ENCODE assay signal across 17 cellular contexts in the genomic region with DNA sequence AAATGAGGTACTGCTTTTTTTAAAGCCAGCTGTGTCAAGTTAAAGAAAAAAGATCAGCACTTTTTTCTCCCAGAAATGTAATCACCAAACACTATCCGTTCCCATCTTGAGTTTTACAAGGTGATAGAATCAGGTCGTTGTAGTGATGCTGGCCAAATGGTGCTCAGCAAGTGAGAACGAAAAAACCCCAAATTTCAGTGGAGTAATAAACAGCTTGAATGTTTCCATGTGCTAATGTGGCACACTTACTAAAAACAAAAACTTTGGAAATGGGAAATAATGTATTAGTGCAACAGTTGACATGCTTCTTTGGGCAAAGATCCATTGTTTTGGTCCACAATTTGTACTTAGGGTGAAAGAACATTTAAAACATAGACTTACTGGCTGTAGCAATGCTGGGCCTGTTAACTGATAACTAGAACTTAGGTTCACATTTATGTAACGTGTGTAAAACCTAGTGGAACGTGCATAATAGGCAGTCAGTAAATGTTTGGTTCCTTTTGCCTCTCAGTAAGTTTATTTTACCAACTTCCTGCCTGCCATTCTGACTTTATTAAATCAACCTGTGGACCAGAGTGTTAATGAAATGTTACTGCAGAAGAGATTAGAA. TPM values are rescaled to one million over a fixed set of nuclear protein-coding genes. Genes with fewer than 3 reads are reported as not detected.
DNase-seq lines count a peak whose midpoint lies in the region; ATAC-seq, FAIRE-seq and TF ChIP-seq lines count a peak whose summit lies in the region.
"Had no signal": no experiment of that assay in that cellular context is flagged by ENCODE, and none has a peak within 500 bp of the region (broad histone marks: within the 10 kb centered on the region; RNA-seq: fewer than 3 reads in every experiment).

No MANE protein-coding gene starts in this region.

- H3K4me1 ChIP-seq in liver (ENCODE audit: control insufficient read depth in 4 of 4, insufficient read depth in 4 of 4, low read length in 3 of 4), result no peaks in the 10 kb centered on the region
- H3K4me1 ChIP-seq in HepG2 (ENCODE audit: insufficient read depth, low read length), result peaks cover 8% of the 10 kb centered on the region; the same call in 1 of the 2 replicates
- H3K4me1 ChIP-seq in gastroesophageal sphincter, result peaks cover 0 to 8% (median 0%) of the 10 kb centered on the region in 3 donors
- H3K4me1 ChIP-seq in right lobe of liver, result peaks cover 0 to 10% (median 4%) of the 10 kb centered on the region in 4 donors
- H3K4me1 ChIP-seq: BLaER1 treated with 17β-estradiol and CSF1 and Interleukin-3, amounts not matched to agents 10 nM and 100 nM had no signal

- no peaks in the 10 kb centered on the region for H3K27me3 ChIP-seq in liver (ENCODE audit: control insufficient read depth in 4 of 4, insufficient read depth in 4 of 4, low read length in 3 of 4)
- no peaks in the 10 kb centered on the region for H3K27me3 ChIP-seq in HepG2 (ENCODE audit: control insufficient read depth in 1 of 2, insufficient read depth in 2 of 2, low read length in 2 of 2)
- H3K27me3 ChIP-seq in gastroesophageal sphincter, result no peaks in the 10 kb centered on the region
- no peaks in the 10 kb centered on the region for H3K27me3 ChIP-seq in right lobe of liver
- H3K27me3 ChIP-seq: BLaER1 treated with 17β-estradiol and CSF1 and Interleukin-3, amounts not matched to agents 10 nM and 100 nM had no signal

- in situ Hi-C loops in HepG2 (cut with HindIII; ENCODE audit: extremely low pct_ligation_motif_present, low pct_unique_long_range_greater_than_20kb), result no loop called here

- H2AFZ ChIP-seq in HepG2 (ENCODE audit: low read length), result no peak overlapping the region

- CTCF ChIA-PET in HepG2 (lab: Yijun Ruan, JAX; ENCODE audit: low intra/inter-chr PET ratio, low total read pairs), result no interaction called here

- intact Hi-C loops in HepG2 (cut with micrococcal nuclease; ENCODE audit: unreplicated experiment), result no loop called here
- intact Hi-C loops in right lobe of liver (cut with DNase I), result no loop called here

- H3K9me3 ChIP-seq in liver (ENCODE audit: control insufficient read depth in 4 of 4, low read length in 3 of 4), result no peaks in the 10 kb centered on the region
- no peaks in the 10 kb centered on the region for H3K9me3 ChIP-seq in HepG2 (ENCODE audit: low read length)
- H3K9me3 ChIP-seq in gastroesophageal sphincter, result no peaks in the 10 kb centered on the region
- H3K9me3 ChIP-seq in right lobe of liver, result no peaks in the 10 kb centered on the region
- H3K9me3 ChIP-seq: BLaER1 treated with 17β-estradiol and CSF1 and Interleukin-3, amounts not matched to agents 10 nM and 100 nM had no signal

- no peak overlapping the region for H3K9ac ChIP-seq in liver (ENCODE audit: low read depth in 1 of 2, low read length in 2 of 2)
- H3K9ac ChIP-seq in HepG2 (ENCODE audit: insufficient read depth, low read depth, low read length), result no peak overlapping the region
- H3K9ac ChIP-seq: BLaER1 treated with 17β-estradiol and CSF1 and Interleukin-3, amounts not matched to agents 10 nM and 100 nM had no signal

- H3K27ac ChIP-seq in liver (ENCODE audit: low read depth in 1 of 2, low read length in 2 of 2) (peak overlapping the region in 1 of 2 donors; percentile 40), HepG2 (ENCODE audit: extremely low read length, insufficient read depth, low read length) (no peak overlapping the region), gastroesophageal sphincter (peak overlapping the region in 2 of 4 donors; percentile 15 to 31), right lobe of liver (peak overlapping the region in 1 of 3 donors; percentile 31)
- H3K27ac ChIP-seq: 22Rv1; BLaER1 treated with 17β-estradiol and CSF1 and Interleukin-3, amounts not matched to agents 10 nM and 100 nM had no signal

- POLR2A ChIA-PET in HepG2 (lab: Yijun Ruan, JAX), result no interaction called here

- no peaks in the 10 kb centered on the region for H4K20me1 ChIP-seq in HepG2 (ENCODE audit: insufficient read depth, low read length)
- H4K20me1 ChIP-seq: BLaER1 treated with 17β-estradiol and CSF1 and Interleukin-3, amounts not matched to agents 10 nM and 100 nM had no signal

- no peak for TF ChIP-seq POLR2A in HepG2 (IDR thresholded peaks at IDR 0.05; ENCODE audit: insufficient read depth in 1 of 2, low read depth in 2 of 2, low read length in 2 of 2)
- TF ChIP-seq POLR2A in gastroesophageal sphincter (IDR thresholded peaks at IDR 0.05), result no peak
- TF ChIP-seq POLR2A in right lobe of liver (IDR thresholded peaks at IDR 0.05), result no peak

- no peak overlapping the region for H3K4me3 ChIP-seq in liver (ENCODE audit: low read depth in 1 of 3, low read length in 3 of 3)
- no peak overlapping the region for H3K4me3 ChIP-seq in HepG2 (replicated peaks in 1 of 3; ENCODE audit: insufficient read depth in 1 of 3, low read depth in 2 of 3, low read length in 3 of 3)
- no peak overlapping the region for H3K4me3 ChIP-seq in gastroesophageal sphincter
- no peak overlapping the region for H3K4me3 ChIP-seq in right lobe of liver
- H3K4me3 ChIP-seq: BLaER1 treated with 17β-estradiol and CSF1 and Interleukin-3, amounts not matched to agents 10 nM and 100 nM had no signal

- ATAC-seq in HepG2 (no peak), gastroesophageal sphincter (peak; percentile 57), right lobe of liver (peak; percentile 56 to 93 (median 73)), GM21786 (IDR thresholded peaks at IDR 0.05; ENCODE audit: unreplicated experiment) (no peak), HG02623 (IDR thresholded peaks at IDR 0.05; ENCODE audit: unreplicated experiment) (no peak)
- ATAC-seq: HCT116 had no signal

- 43% methylated on average over 5 of the region's 5 CpGs for WGBS in liver
- 21% methylated on average over 5 of the region's 5 CpGs for WGBS in HepG2 (ENCODE audit: low lambda C conversion rate)
- WGBS in gastroesophageal sphincter (ENCODE audit: low coverage in 1 of 2), 2 donors, result 37 to 40% methylated on average over 4 to 5 of the region's 5 CpGs
- WGBS in right lobe of liver (ENCODE audit: insufficient coverage, low coverage, low lambda C conversion rate, missing lambda C conversion rate), result 37% methylated on average over 5 of the region's 5 CpGs

- DNase-seq in HepG2 (ENCODE audit: low spot score), result no peak
- no peak for DNase-seq in right lobe of liver
- DNase-seq in activated naive CD4-positive, alpha-beta T cell treated with anti-CD3 and anti-CD28 coated beads, Interleukin-2, amount 50 U/mL, for 16 hours, result no peak
- DNase-seq in NCI-H2081 (lab: John Stamatoyannopoulos, UW), result no peak
- DNase-seq: AML-193; CD4-positive, CD25-positive, alpha-beta regulatory T cell; DMS53 had no signal

- H3K79me2 ChIP-seq in HepG2 (ENCODE audit: insufficient read depth, low read length), result no peaks in the 10 kb centered on the region

- FAIRE-seq in HepG2 (lab: Jason Lieb, UNC), result no peak

- peak; percentile 37 to 44 for TF ChIP-seq RAD21 in liver (IDR thresholded peaks at IDR 0.05)
- TF ChIP-seq RAD21 in HepG2 (CRISPR knock-in tag; IDR thresholded peaks at IDR 0.05), result no peak

- peaks cover 0 to 3% (median 0%) of the 10 kb centered on the region in 4 donors for H3K36me3 ChIP-seq in liver (ENCODE audit: control insufficient read depth in 4 of 4, insufficient read depth in 3 of 4, low read depth in 1 of 4, low read length in 3 of 4)
- H3K36me3 ChIP-seq in HepG2 (replicated peaks in 1 of 2; ENCODE audit: control insufficient read depth in 1 of 2, insufficient read depth in 2 of 2, low read length in 2 of 2), result no peaks in the 10 kb centered on the region
- H3K36me3 ChIP-seq in gastroesophageal sphincter, result peaks cover 0 to 10% of the 10 kb centered on the region in 2 donors
- H3K36me3 ChIP-seq in right lobe of liver, result no peaks in the 10 kb centered on the region

- TF ChIP-seq CTCF in liver (IDR thresholded peaks at IDR 0.05; ENCODE audit: low read depth, low read length, missing input control), result no peak
- TF ChIP-seq CTCF in HepG2 (CRISPR knock-in tag; IDR thresholded peaks at IDR 0.05), result no peak
- no peak for TF ChIP-seq CTCF in gastroesophageal sphincter (IDR thresholded peaks at IDR 0.05)
- no peak for TF ChIP-seq CTCF in right lobe of liver (IDR thresholded peaks at IDR 0.05)

- H3K4me2 ChIP-seq in HepG2 (ENCODE audit: low read depth, low read length), result no peak overlapping the region
- H3K4me2 ChIP-seq: BLaER1 treated with 17β-estradiol and CSF1 and Interleukin-3, amounts not matched to agents 10 nM and 100 nM had no signal

- no TSS peak for BruUV-seq in HepG2 (replicated peaks; lab: Mats Ljungman, UMichigan)

- TF ChIP-seq EP300 in HepG2 (IDR thresholded peaks at IDR 0.05; ENCODE audit: low read depth in 2 of 2, low read length in 2 of 2) (no peak), HepG2 (CRISPR knock-in tag; IDR thresholded peaks at IDR 0.05; ENCODE audit: borderline replicate concordance) (no peak), gastroesophageal sphincter (IDR thresholded peaks at IDR 0.05) (no peak)

TF ChIP-seq in liver, 16 proteins besides CTCF, POLR2A, EP300 and RAD21 (continues in another document):
- TF ChIP-seq EGR1 (IDR thresholded peaks at IDR 0.05; ENCODE audit: low read depth in 2 of 2), result no peak

RNA-seq across cellular contexts. Expression of gene GDPD4, which starts 15.4 kb away (rescaled TPM):
- total RNA-seq in liver (under 1 TPM in 1 of 2 donors, not detected in 1; 0.08 TPM), HepG2 (2016; rRNA removed; fragmentation: Illumina TruSeq; extraction: Trizol) (not detected in 2 replicates), gastroesophageal sphincter (not detected), right lobe of liver (under 1 TPM in 4 of 6 experiments, not detected in 2; 0.29 to 0.53 (median 0.44) TPM)
- polyA plus RNA-seq in liver (1 to 10 TPM in 1 of 2 donors, not detected in 1; 1.1 TPM), HepG2 (2011; rRNA removed) (not detected in 2 replicates)
- total RNA-seq in HepG2 (2016; cell fraction: cytosol; rRNA removed; fragmentation: Illumina TruSeq; extraction: Trizol; ENCODE audit: low read depth), result not detected in 2 replicates
- total RNA-seq in HepG2 (2016; cell fraction: insoluble cytoplasmic fraction; rRNA removed; fragmentation: Illumina TruSeq; extraction: Trizol), result not detected in 2 replicates
- not detected in 2 replicates for total RNA-seq in HepG2 (2016; cell fraction: membrane; rRNA removed; fragmentation: Illumina TruSeq; extraction: Trizol)
- total RNA-seq in HepG2 (2016; cell fraction: nucleus; rRNA removed; fragmentation: Illumina TruSeq; extraction: Trizol), result not detected in 2 replicates
- polyA plus RNA-seq in HepG2 (2011; cell fraction: cytosol; rRNA removed), result not detected in 2 replicates
- polyA plus RNA-seq in HepG2 (2011; cell fraction: nucleus; rRNA removed), result not detected in 2 replicates
- polyA plus RNA-seq in HepG2 (2012), result 0.12 TPM in 1 of 2 replicates, not detected in the other
- not detected in 2 replicates for polyA plus RNA-seq in HepG2 (2016; cell fraction: cytosol; fragmentation: Illumina TruSeq; extraction: Trizol; ENCODE audit: low read depth)
- polyA plus RNA-seq in HepG2 (2016; cell fraction: insoluble cytoplasmic fraction; fragmentation: Illumina TruSeq; extraction: Trizol; ENCODE audit: low read depth), result not detected in 2 replicates
- not detected in 2 replicates for polyA plus RNA-seq in HepG2 (2016; cell fraction: membrane; fragmentation: Illumina TruSeq; extraction: Trizol; ENCODE audit: low read depth)
- polyA plus RNA-seq in HepG2 (2016; cell fraction: nucleus; fragmentation: Illumina TruSeq; extraction: Trizol; ENCODE audit: insufficient read depth, low read depth), result not detected in 2 replicates
- not detected in 2 replicates for polyA minus RNA-seq in HepG2 (2011; rRNA and poly(A)+ RNA removed; ENCODE audit: low replicate concordance)
- not detected in 2 replicates for polyA minus RNA-seq in HepG2 (2011; cell fraction: cytosol; rRNA and poly(A)+ RNA removed)
- polyA minus RNA-seq in HepG2 (2011; cell fraction: nucleus; rRNA and poly(A)+ RNA removed), result not detected in 2 replicates
- total RNA-seq: A673; CD4-positive, CD25-positive, alpha-beta regulatory T cell; H4; HT-29 had no signal
- polyA plus RNA-seq: CD4-positive, CD25-positive, alpha-beta regulatory T cell had no signal

Comparison
In these comparisons a context has a peak if more than half of its experiments do, and no peak if none do; other contexts are left out.
1. ATAC-seq: peak in gastroesophageal sphincter (single experiment) and right lobe of liver (4 of 4); none in HepG2 (single experiment), GM21786 (single experiment) and HG02623 (single experiment).